8 cellular contexts compared by ENCODE assay signal in the genomic region with DNA sequence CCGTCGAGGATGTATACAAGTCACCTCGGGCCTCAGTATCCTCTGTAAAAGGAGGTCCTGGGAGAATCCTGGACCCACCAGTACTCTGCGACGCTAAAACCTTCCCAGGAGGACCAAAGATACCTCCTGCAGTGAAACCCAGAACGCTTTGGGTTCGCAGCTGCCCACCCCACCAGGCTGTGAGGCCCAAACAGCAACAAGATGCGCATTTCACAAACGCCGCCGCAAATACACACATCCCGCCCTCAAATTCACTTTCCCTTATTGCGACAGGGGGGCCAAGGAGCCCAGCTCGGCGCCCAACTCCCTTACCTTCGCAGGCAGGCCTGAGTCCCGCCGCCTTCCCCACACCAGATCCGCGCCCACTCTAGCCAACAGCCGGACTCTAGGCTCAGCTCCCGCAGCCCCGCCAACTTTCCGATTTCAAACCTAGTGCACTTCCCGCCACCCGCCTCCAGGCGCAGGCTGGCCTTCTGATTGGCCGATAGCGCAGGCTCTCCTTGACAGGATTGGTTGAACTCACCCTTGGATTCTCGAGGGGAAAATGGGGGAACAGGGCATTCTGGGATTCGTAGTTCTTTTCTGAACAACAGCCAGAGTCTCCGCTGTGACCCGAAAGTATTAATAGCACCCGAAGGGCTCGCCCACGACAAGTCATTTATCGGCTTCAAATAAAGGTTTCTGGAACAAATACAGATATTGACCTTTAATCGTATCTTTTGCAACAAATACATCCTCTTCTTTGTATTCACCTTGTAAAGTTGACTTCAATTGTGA. TPM values are rescaled to one million over a fixed set of nuclear protein-coding genes. Genes with fewer than 3 reads are reported as not detected.
DNase-seq lines count a peak whose midpoint lies in the region; ATAC-seq, FAIRE-seq and TF ChIP-seq lines count a peak whose summit lies in the region.

A gene with protein sequence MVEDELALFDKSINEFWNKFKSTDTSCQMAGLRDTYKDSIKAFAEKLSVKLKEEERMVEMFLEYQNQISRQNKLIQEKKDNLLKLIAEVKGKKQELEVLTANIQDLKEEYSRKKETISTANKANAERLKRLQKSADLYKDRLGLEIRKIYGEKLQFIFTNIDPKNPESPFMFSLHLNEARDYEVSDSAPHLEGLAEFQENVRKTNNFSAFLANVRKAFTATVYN (minus strand): TSS at position 425 of the 777 bp plus-strand sequence. CDS start 911 bp downstream, outside the sequence.

- no peaks in the 10 kb centered on the region for H3K9me3 Mint-ChIP-seq in activated naive CD8-positive, alpha-beta T cell treated with anti-CD3 and anti-CD28 coated beads, Interleukin-2, amount 50 U/mL, for 24 hours

- no peaks in the 10 kb centered on the region for H3K36me3 ChIP-seq in heart right ventricle
- H3K36me3 ChIP-seq in upper lobe of right lung: no peaks in the 10 kb centered on the region

- H3K27me3 Mint-ChIP-seq in activated naive CD8-positive, alpha-beta T cell treated with anti-CD3 and anti-CD28 coated beads, Interleukin-2, amount 50 U/mL, for 24 hours: peaks cover 8% of the 10 kb centered on the region

- H3K4me3 Mint-ChIP-seq in activated naive CD8-positive, alpha-beta T cell treated with anti-CD3 and anti-CD28 coated beads, Interleukin-2, amount 50 U/mL, for 24 hours: peak within 1 kb of the TSS; percentile 100

- intact Hi-C loops in heart right ventricle (cut with DNase I) (no loop called here), posterior cingulate gyrus (cut with DNase I) (no loop called here), upper lobe of right lung (cut with DNase I) (no loop called here)

- H3K27ac Mint-ChIP-seq in activated naive CD8-positive, alpha-beta T cell treated with anti-CD3 and anti-CD28 coated beads, Interleukin-2, amount 50 U/mL, for 24 hours: peak within 1 kb of the TSS; percentile 97

- H3K4me1 ChIP-seq in heart right ventricle: peaks cover 0 to 13% (median 4%) of the 10 kb centered on the region in 9 donors
- peaks cover 4% of the 10 kb centered on the region for H3K4me1 ChIP-seq in upper lobe of right lung

- TF ChIP-seq POLR2A in GM12892 (IDR thresholded peaks at IDR 0.05; ENCODE audit: low read depth, low read length): peak; percentile 36; the same call in 1 of the 2 replicates

- TF ChIP-seq CTCF in heart right ventricle (IDR thresholded peaks at IDR 0.05) (no peak), upper lobe of right lung (IDR thresholded peaks at IDR 0.05) (no peak)

- peaks cover 12% of the 10 kb centered on the region for H3K4me1 Mint-ChIP-seq in activated naive CD8-positive, alpha-beta T cell treated with anti-CD3 and anti-CD28 coated beads, Interleukin-2, amount 50 U/mL, for 24 hours

- H3K9me3 ChIP-seq in heart right ventricle (no peaks in the 10 kb centered on the region), upper lobe of right lung (no peaks in the 10 kb centered on the region)

- H3K27ac ChIP-seq in heart right ventricle (peak within 1 kb of the TSS in 1 of 10 donors; percentile 3), upper lobe of right lung (no peak within 1 kb of the TSS)

- H3K4me3 ChIP-seq in heart right ventricle (peak within 1 kb of the TSS in 9 of 10 donors; percentile 29 to 57 (median 52)), upper lobe of right lung (peak within 1 kb of the TSS; percentile 49)

- H3K36me3 Mint-ChIP-seq in activated naive CD8-positive, alpha-beta T cell treated with anti-CD3 and anti-CD28 coated beads, Interleukin-2, amount 50 U/mL, for 24 hours (ENCODE audit: low read depth): peaks cover 19% of the 10 kb centered on the region

- no peaks in the 10 kb centered on the region for H3K27me3 ChIP-seq in heart right ventricle
- H3K27me3 ChIP-seq in upper lobe of right lung: no peaks in the 10 kb centered on the region

- DNase-seq in GM12892 (ENCODE audit: insufficient read length) (peak; percentile 79), NCI-H1436 treated with DMSO at 0.1 percent for 48 hours (lab: John Stamatoyannopoulos, UW) (peak; percentile 78), T follicular helper cell (ENCODE audit: low read depth) (peak; percentile 84), heart right ventricle (peak; percentile 86 to 91), posterior cingulate gyrus (peak; percentile 71 to 97 (median 86)), upper lobe of right lung (peak; percentile 90)
- peak; percentile 86 for DNase-seq in activated naive CD8-positive, alpha-beta T cell treated with anti-CD3 and anti-CD28 coated beads, Interleukin-2, amount 50 U/mL, for 24 hours

- peak; percentile 96 for FAIRE-seq in GM12892 (lab: Jason Lieb, UNC)

- WGBS in heart right ventricle, 2 donors: 1% methylated on average over 38 of the region's 38 CpGs

- ATAC-seq in HG02798 (IDR thresholded peaks at IDR 0.05; ENCODE audit: poor library complexity, unreplicated experiment): peak; percentile 100
- peak; percentile 99 for ATAC-seq in activated naive CD8-positive, alpha-beta T cell treated with anti-CD3 and anti-CD28 coated beads, Interleukin-2, amount 50 U/mL, for 24 hours
- peak; percentile 93 to 99 (median 98) for ATAC-seq in heart right ventricle
- ATAC-seq in upper lobe of right lung: peak; percentile 99

RNA-seq across cellular contexts. Expression of the gene that starts here (rescaled TPM):
- polyA plus RNA-seq in GM12892 (2012; ENCODE audit: missing spikeins): 21.6 TPM
- total RNA-seq in heart right ventricle (1 to 10 TPM in 1 of 10 donors, under 1 TPM in 5, not detected in 4; 0.17 to 3.7 (median 0.50) TPM), upper lobe of right lung (0.38 TPM)
- polyA plus RNA-seq in heart right ventricle: under 1 TPM in 1 of 2 donors, not detected in 1; 0.10 TPM

Comparison
In these comparisons a context has a peak if more than half of its experiments do, and no peak if none do; other contexts are left out.
1. Peak in DNase-seq, ATAC-seq and H3K4me3 ChIP-seq in upper lobe of right lung; RNA of the gene not detected or under 1 TPM.